1 cellular context compared by ENCODE assay signal in genomic region chr12:113142886-113143329, GRCh38.
A peak's percentile ranks its signal among the peaks of the same experiment; 100 is the strongest.
TF ChIP-seq lines count a peak whose summit lies in the region.

No MANE protein-coding gene starts in this region.

TF ChIP-seq in K562, 482 proteins besides CTCF, POLR2A, EP300 and RAD21:
- no peak for TF ChIP-seq CTCFL (IDR thresholded peaks at IDR 0.05; ENCODE audit: borderline replicate concordance, insufficient read depth, low read depth, low read length, poor library complexity, severe bottlenecking)
- peak; percentile 10; the same call in 1 of the 2 replicates for TF ChIP-seq BCOR (IDR thresholded peaks at IDR 0.05)
